Comparison of ENCODE assay signal across 12 cellular contexts in the genomic region with DNA sequence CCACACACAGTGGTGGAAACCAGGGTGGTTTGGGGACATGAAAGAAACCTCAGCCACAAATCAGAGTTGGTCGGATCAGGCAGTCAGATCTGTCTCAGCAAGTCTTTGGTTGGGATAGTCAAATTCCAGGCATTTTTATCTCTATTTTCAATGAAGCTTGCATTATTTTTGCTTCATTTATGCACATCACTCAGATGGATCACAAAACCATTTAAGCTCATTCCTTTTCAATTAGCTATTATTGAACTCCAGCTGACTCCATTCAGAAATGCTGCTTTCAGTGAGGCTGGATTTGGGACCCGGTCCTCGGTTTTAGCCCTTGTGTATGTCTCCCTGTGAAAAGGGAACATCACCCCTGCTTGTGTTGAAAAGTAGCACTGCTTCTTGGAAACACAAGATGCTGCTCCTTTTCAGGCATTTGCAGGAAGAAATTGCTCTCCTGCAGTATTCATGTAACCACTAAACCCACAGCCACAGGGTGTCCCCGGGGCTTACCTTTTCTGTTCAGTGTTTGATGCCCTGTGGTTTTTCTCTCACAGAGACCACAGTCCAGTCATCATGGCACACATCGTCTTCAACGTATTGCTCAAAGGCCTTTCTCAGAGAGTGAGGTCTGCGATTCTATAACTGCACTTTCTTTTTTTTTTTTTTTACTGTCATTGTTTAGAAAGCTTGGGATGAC.
DNase-seq lines count a peak whose midpoint lies in the region; ATAC-seq and TF ChIP-seq lines count a peak whose summit lies in the region.
"Had no signal": no experiment of that assay in that cellular context is flagged by ENCODE, and none has a peak within 500 bp of the region (broad histone marks: within the 10 kb centered on the region; RNA-seq: fewer than 3 reads in every experiment).

No MANE protein-coding gene starts in this region.

- BruUV-seq in mammary epithelial cell (replicated peaks; lab: Mats Ljungman, UMichigan), result no TSS peak

- H3K27me3 ChIP-seq in mammary epithelial cell (ENCODE audit: insufficient read depth, low read length), result no peaks in the 10 kb centered on the region
- H3K27me3 ChIP-seq: spleen had no signal

- H3K27ac ChIP-seq in HEK293 (ENCODE audit: extremely low read depth, low read depth, low read length) (no peak overlapping the region), mammary epithelial cell (ENCODE audit: insufficient read depth, low read depth, low read length) (peak overlapping the region; percentile 33)
- H3K27ac ChIP-seq: spleen had no signal

- no peak overlapping the region for H3K4me3 ChIP-seq in HEK293 (ENCODE audit: low read depth, low read length)
- no peak overlapping the region for H3K4me3 ChIP-seq in mammary epithelial cell (replicated peaks in 1 of 3; ENCODE audit: insufficient read depth in 1 of 3, low read depth in 2 of 3, low read length in 3 of 3)
- H3K4me3 ChIP-seq: spleen had no signal

- 2% methylated on average over 7 of the region's 7 CpGs for WGBS in mammary epithelial cell (ENCODE audit: low coverage, missing lambda C conversion rate)

- POLR2A ChIA-PET in HEK293 (lab: Yijun Ruan, JAX), result interaction anchor here (0.6 kb wide), 1 partner anchor 246 kb away, joined by 5 read pairs; no protein-coding TSS in a partner anchor

- intact Hi-C loops in mammary epithelial cell (cut with micrococcal nuclease), result loop anchor here (2.0 to 5.0 kb wide), 3 partner anchors 121 to 270 kb away; no protein-coding TSS in a partner anchor

- in situ Hi-C loops in mammary epithelial cell (cut with MboI; ENCODE audit: low sequenced_read_pairs in 2 of 2), result loop anchor here in 1 of 2 donors (25.0 kb wide), 1 partner anchor 644 kb away; no protein-coding TSS in a partner anchor

- DNase-seq in NCI-H2107 treated with DMSO at 0.1 percent for 48 hours (lab: John Stamatoyannopoulos, UW; ENCODE audit: unreplicated experiment) (peak; percentile 62), mammary epithelial cell (peak; percentile 95), renal cortical epithelial cell (ENCODE audit: low read depth) (peak; percentile 63), 8988T (no peak)
- DNase-seq: CD8-positive, alpha-beta T cell; NCI-H187 treated with DMSO at 0.1 percent for 48 hours; spleen had no signal

- no peaks in the 10 kb centered on the region for H3K79me2 ChIP-seq in mammary epithelial cell (ENCODE audit: insufficient read depth, low read length)

- H3K36me3 ChIP-seq in HEK293 (ENCODE audit: control insufficient read depth in 2 of 2, insufficient read depth in 1 of 2, low read length in 2 of 2) (no peaks in the 10 kb centered on the region), mammary epithelial cell (ENCODE audit: insufficient read depth, low read length) (no peaks in the 10 kb centered on the region)
- H3K36me3 ChIP-seq: spleen had no signal

- no peak overlapping the region for H3K9ac ChIP-seq in mammary epithelial cell (ENCODE audit: insufficient read depth, low read length)

- TF ChIP-seq CTCF in HEK293 (tag by site-specific recombination; IDR thresholded peaks at IDR 0.05) (no peak; the same call in 1 of the 2 replicates), mammary epithelial cell (conservative IDR thresholded peaks at IDR 0.05 in 1 of 2, IDR thresholded peaks at IDR 0.05 in 1 of 2; ENCODE audit: extremely low read depth in 1 of 2, insufficient read depth in 1 of 2, low read depth in 1 of 2, low read length in 2 of 2) (peak in 1 of 2 donors; percentile 16)

- H3K4me2 ChIP-seq in mammary epithelial cell (ENCODE audit: insufficient read depth, low read depth, low read length), result peak overlapping the region; percentile 73

- dilution Hi-C loops in mammary epithelial cell (cut with HindIII; ENCODE audit: low sequenced_read_pairs), result no loop called here

- H3K9me3 ChIP-seq in HEK293 (ENCODE audit: control insufficient read depth, insufficient read depth, low read depth, low read length) (no peaks in the 10 kb centered on the region), mammary epithelial cell (replicated peaks; ENCODE audit: insufficient read depth, low read length) (no peaks in the 10 kb centered on the region)
- H3K9me3 ChIP-seq: spleen had no signal

- ATAC-seq in GM21515 (IDR thresholded peaks at IDR 0.05; ENCODE audit: unreplicated experiment) (no peak), HG03095 (IDR thresholded peaks at IDR 0.05; ENCODE audit: unreplicated experiment) (no peak)
- ATAC-seq: CD8-positive, alpha-beta T cell; natural killer cell treated with Interleukin-12 subunit alpha and Interleukin-12 subunit beta and Interleukin-15 and Interleukin-18, amount 100 ng/mL, for 72 hours; Panc1 had no signal

- CTCF ChIA-PET in HEK293 (lab: Yijun Ruan, JAX) (interaction anchor here (0.6 to 1.4 kb wide), 3 partner anchors 204 to 714 kb away, joined by 3 to 4 read pairs (median 4); no protein-coding TSS in a partner anchor), mammary epithelial cell (lab: Charles Lee; ENCODE audit: low non-redundant PET) (no interaction called here)

- H4K20me1 ChIP-seq in mammary epithelial cell (ENCODE audit: insufficient read depth, low read length), result no peaks in the 10 kb centered on the region

- H2AFZ ChIP-seq in mammary epithelial cell (ENCODE audit: low read depth, low read length), result no peak overlapping the region

- H3K4me1 ChIP-seq in HEK293 (ENCODE audit: control insufficient read depth, insufficient read depth, low read length) (no peaks in the 10 kb centered on the region), mammary epithelial cell (ENCODE audit: insufficient read depth, low read length) (peaks cover 25% of the 10 kb centered on the region)
- H3K4me1 ChIP-seq: spleen had no signal

TF ChIP-seq in HEK293, 187 proteins besides CTCF, POLR2A, EP300 and RAD21:
- TF ChIP-seq FEZF1 (tag by site-specific recombination; IDR thresholded peaks at IDR 0.05) (0 out of 2 replicates have a peak, but pooled peaks have one; percentile 6), ZNF248 (tag by site-specific recombination; IDR thresholded peaks at IDR 0.05) (no peak), MEIS1 (CRISPR knock-in tag; IDR thresholded peaks at IDR 0.05; ENCODE audit: borderline replicate concordance) (peak; percentile 58; the same call in 1 of the 2 replicates)
